ENCODE assay signal across 9 cellular contexts in genomic region chr6:43506171-43506570, GRCh38. TPM values are rescaled to one million over a fixed set of nuclear protein-coding genes. Genes with fewer than 3 reads are reported as not detected.
DNase-seq lines count a peak whose midpoint lies in the region; ATAC-seq and TF ChIP-seq lines count a peak whose summit lies in the region.
"Had no signal": no experiment of that assay in that cellular context is flagged by ENCODE, and none has a peak within 500 bp of the region (broad histone marks: within the 10 kb centered on the region; RNA-seq: fewer than 3 reads in every experiment).

No MANE protein-coding gene starts in this region.

- peaks cover 12% of the 10 kb centered on the region for H3K36me3 Mint-ChIP-seq in activated naive CD8-positive, alpha-beta T cell treated with anti-CD3 and anti-CD28 coated beads, Interleukin-2, amount 10 ng/mL, durations not matched to agents 7 days and 5 days
- peaks cover 17% of the 10 kb centered on the region for H3K36me3 Mint-ChIP-seq in activated naive CD8-positive, alpha-beta T cell treated with anti-CD3 and anti-CD28 coated beads, Interleukin-2, amount 50 U/mL, for 24 hours (ENCODE audit: low read depth)
- H3K36me3 Mint-ChIP-seq in brain, result peaks cover 25% of the 10 kb centered on the region
- H3K36me3 Mint-ChIP-seq in stimulated activated memory B cell treated with anti-CD40 and anti-IgM and Interleukin-4, amounts not matched to agents 10 μg/mL and 1 μg/mL and 100 μg/mL, for 72 hours, result peaks cover 40% of the 10 kb centered on the region

- TF ChIP-seq CTCF in brain (conservative IDR thresholded peaks at IDR 0.05), result no peak

- ATAC-seq in activated naive CD8-positive, alpha-beta T cell treated with anti-CD3 and anti-CD28 coated beads, Interleukin-2, amount 10 ng/mL, durations not matched to agents 7 days and 5 days (ENCODE audit: low read depth), result no peak
- ATAC-seq in activated naive CD8-positive, alpha-beta T cell treated with anti-CD3 and anti-CD28 coated beads, Interleukin-2, amount 50 U/mL, for 24 hours, result no peak
- ATAC-seq in stimulated activated memory B cell treated with anti-CD40 and anti-IgM and Interleukin-4, amounts not matched to agents 10 μg/mL and 1 μg/mL and 100 μg/mL, for 72 hours, result no peak
- ATAC-seq in GM18867 (IDR thresholded peaks at IDR 0.05; ENCODE audit: unreplicated experiment), result no peak

- DNase-seq in activated naive CD8-positive, alpha-beta T cell treated with anti-CD3 and anti-CD28 coated beads, Interleukin-2, amount 10 ng/mL, durations not matched to agents 7 days and 5 days, result no peak
- no peak for DNase-seq in activated naive CD8-positive, alpha-beta T cell treated with anti-CD3 and anti-CD28 coated beads, Interleukin-2, amount 50 U/mL, for 24 hours
- no peak for DNase-seq in activated effector memory CD4-positive, alpha-beta T cell treated with anti-CD3 and anti-CD28 coated beads, Interleukin-2, amount 50 U/mL, for 16 hours

- peak overlapping the region; percentile 47 for H3K27ac Mint-ChIP-seq in activated naive CD8-positive, alpha-beta T cell treated with anti-CD3 and anti-CD28 coated beads, Interleukin-2, amount 10 ng/mL, durations not matched to agents 7 days and 5 days
- no peak overlapping the region for H3K27ac Mint-ChIP-seq in activated naive CD8-positive, alpha-beta T cell treated with anti-CD3 and anti-CD28 coated beads, Interleukin-2, amount 50 U/mL, for 24 hours
- H3K27ac Mint-ChIP-seq in brain, result peak overlapping the region in 3 of 5 experiments; percentile 55 to 79 (median 70)
- peak overlapping the region; percentile 40 for H3K27ac Mint-ChIP-seq in stimulated activated memory B cell treated with anti-CD40 and anti-IgM and Interleukin-4, amounts not matched to agents 10 μg/mL and 1 μg/mL and 100 μg/mL, for 72 hours

- H3K4me3 Mint-ChIP-seq in activated naive CD8-positive, alpha-beta T cell treated with anti-CD3 and anti-CD28 coated beads, Interleukin-2, amount 10 ng/mL, durations not matched to agents 7 days and 5 days, result no peak overlapping the region
- no peak overlapping the region for H3K4me3 Mint-ChIP-seq in activated naive CD8-positive, alpha-beta T cell treated with anti-CD3 and anti-CD28 coated beads, Interleukin-2, amount 50 U/mL, for 24 hours
- no peak overlapping the region for H3K4me3 Mint-ChIP-seq in brain
- H3K4me3 Mint-ChIP-seq in stimulated activated memory B cell treated with anti-CD40 and anti-IgM and Interleukin-4, amounts not matched to agents 10 μg/mL and 1 μg/mL and 100 μg/mL, for 72 hours, result no peak overlapping the region

- H3K4me1 Mint-ChIP-seq in activated naive CD8-positive, alpha-beta T cell treated with anti-CD3 and anti-CD28 coated beads, Interleukin-2, amount 10 ng/mL, durations not matched to agents 7 days and 5 days, result peaks cover 9% of the 10 kb centered on the region
- H3K4me1 Mint-ChIP-seq in activated naive CD8-positive, alpha-beta T cell treated with anti-CD3 and anti-CD28 coated beads, Interleukin-2, amount 50 U/mL, for 24 hours, result peaks cover 6% of the 10 kb centered on the region
- peaks cover 34% of the 10 kb centered on the region for H3K4me1 Mint-ChIP-seq in brain
- peaks cover 37% of the 10 kb centered on the region for H3K4me1 Mint-ChIP-seq in stimulated activated memory B cell treated with anti-CD40 and anti-IgM and Interleukin-4, amounts not matched to agents 10 μg/mL and 1 μg/mL and 100 μg/mL, for 72 hours

- H3K9me3 Mint-ChIP-seq in activated naive CD8-positive, alpha-beta T cell treated with anti-CD3 and anti-CD28 coated beads, Interleukin-2, amount 10 ng/mL, durations not matched to agents 7 days and 5 days, result no peaks in the 10 kb centered on the region
- H3K9me3 Mint-ChIP-seq in activated naive CD8-positive, alpha-beta T cell treated with anti-CD3 and anti-CD28 coated beads, Interleukin-2, amount 50 U/mL, for 24 hours, result no peaks in the 10 kb centered on the region
- H3K9me3 Mint-ChIP-seq in brain, result peaks cover 0 to 5% (median 0%) of the 10 kb centered on the region in 5 experiments
- H3K9me3 Mint-ChIP-seq in stimulated activated memory B cell treated with anti-CD40 and anti-IgM and Interleukin-4, amounts not matched to agents 10 μg/mL and 1 μg/mL and 100 μg/mL, for 72 hours, result no peaks in the 10 kb centered on the region

- peaks cover 18% of the 10 kb centered on the region for H3K27me3 Mint-ChIP-seq in activated naive CD8-positive, alpha-beta T cell treated with anti-CD3 and anti-CD28 coated beads, Interleukin-2, amount 10 ng/mL, durations not matched to agents 7 days and 5 days
- peaks cover 16% of the 10 kb centered on the region for H3K27me3 Mint-ChIP-seq in activated naive CD8-positive, alpha-beta T cell treated with anti-CD3 and anti-CD28 coated beads, Interleukin-2, amount 50 U/mL, for 24 hours
- peaks cover 12% of the 10 kb centered on the region for H3K27me3 Mint-ChIP-seq in brain
- peaks cover 24% of the 10 kb centered on the region for H3K27me3 Mint-ChIP-seq in stimulated activated memory B cell treated with anti-CD40 and anti-IgM and Interleukin-4, amounts not matched to agents 10 μg/mL and 1 μg/mL and 100 μg/mL, for 72 hours

- POLR2A ChIA-PET in activated naive CD8-positive, alpha-beta T cell treated with anti-CD3 and anti-CD28 coated beads, Interleukin-2, amount 10 ng/mL, durations not matched to agents 7 days and 5 days (lab: Charles Lee), result interaction anchor here (1.6 to 3.4 kb wide), 2 partner anchors 11 to 334 kb away, joined by 3 to 19 read pairs; partner anchors contain the start of genes POLR1C and YIPF3

RNA-seq across cellular contexts. Expression of gene LRRC73, which starts 4.0 kb away (rescaled TPM):
- under 1 TPM; 0.33 to 0.37 TPM for total RNA-seq in activated naive CD8-positive, alpha-beta T cell treated with anti-CD3 and anti-CD28 coated beads, Interleukin-2, amount 10 ng/mL, durations not matched to agents 7 days and 5 days
- polyA plus RNA-seq in brain (ENCODE audit: insufficient read depth, low read depth, low replicate concordance), result 6.2 TPM
- total RNA-seq: ascending aorta, vagina had no signal

RNA-seq across cellular contexts. Expression of gene YIPF3, which starts 10.6 kb away (rescaled TPM):
- 10 to 100 TPM; 63.2 to 71.8 TPM for total RNA-seq in activated naive CD8-positive, alpha-beta T cell treated with anti-CD3 and anti-CD28 coated beads, Interleukin-2, amount 10 ng/mL, durations not matched to agents 7 days and 5 days
- 279 TPM for polyA plus RNA-seq in brain (ENCODE audit: insufficient read depth, low read depth, low replicate concordance)

RNA-seq across cellular contexts. Expression of gene POLR1C, which starts 10.7 kb away (rescaled TPM):
- 10 to 100 TPM; 28.8 to 29.7 TPM for total RNA-seq in activated naive CD8-positive, alpha-beta T cell treated with anti-CD3 and anti-CD28 coated beads, Interleukin-2, amount 10 ng/mL, durations not matched to agents 7 days and 5 days
- 29.6 TPM for polyA plus RNA-seq in brain (ENCODE audit: insufficient read depth, low read depth, low replicate concordance)

RNA-seq across cellular contexts. Expression of gene TJAP1, which starts 28.8 kb away (rescaled TPM):
- 10 to 100 TPM; 42.7 to 47.6 TPM for total RNA-seq in activated naive CD8-positive, alpha-beta T cell treated with anti-CD3 and anti-CD28 coated beads, Interleukin-2, amount 10 ng/mL, durations not matched to agents 7 days and 5 days
- 29.1 TPM for polyA plus RNA-seq in brain (ENCODE audit: insufficient read depth, low read depth, low replicate concordance)

RNA-seq across cellular contexts. Expression of gene DLK2, which starts 50.8 kb away (rescaled TPM):
- under 1 TPM; 0.30 to 0.37 TPM for total RNA-seq in activated naive CD8-positive, alpha-beta T cell treated with anti-CD3 and anti-CD28 coated beads, Interleukin-2, amount 10 ng/mL, durations not matched to agents 7 days and 5 days
- 1.9 TPM for polyA plus RNA-seq in brain (ENCODE audit: insufficient read depth, low read depth, low replicate concordance)
- total RNA-seq: ascending aorta, left lobe of liver had no signal
